Comparison of ENCODE assay signal across 8 cellular contexts in genomic region chr1:32351077-32351858, GRCh38. TPM values are rescaled to one million over a fixed set of nuclear protein-coding genes. Genes with fewer than 3 reads are reported as not detected.
DNase-seq lines count a peak whose midpoint lies in the region; ATAC-seq and TF ChIP-seq lines count a peak whose summit lies in the region.

No MANE protein-coding gene starts in this region.

- H3K9me3 ChIP-seq in BLaER1 = peaks cover 4% of the 10 kb centered on the region; the same call in 1 of the 2 replicates

- H3K27me3 ChIP-seq in BLaER1 = no peaks in the 10 kb centered on the region

- ATAC-seq in HG03442 (IDR thresholded peaks at IDR 0.05; ENCODE audit: unreplicated experiment) (peak; percentile 85), left lobe of liver (peak; percentile 92)

- H3K9ac ChIP-seq in BLaER1 = peak overlapping the region; percentile 92

- no peaks in the 10 kb centered on the region for H4K20me1 ChIP-seq in BLaER1

- H3K4me2 ChIP-seq in BLaER1 = peak overlapping the region; percentile 99

- peaks cover 74% of the 10 kb centered on the region for H3K4me1 ChIP-seq in BLaER1

- H3K27ac ChIP-seq in BLaER1 (peak overlapping the region; percentile 94), coronary artery (peak overlapping the region; percentile 94 to 97)

- peak; percentile 96 for DNase-seq in GM19238 (ENCODE audit: insufficient read length, low spot score)
- peak; percentile 73 for DNase-seq in NCI-H510A treated with DMSO at 0.1 percent for 48 hours (lab: John Stamatoyannopoulos, UW)
- peak; percentile 94 for DNase-seq in activated CD4-positive, alpha-beta T cell treated with anti-CD3 and anti-CD28 coated beads for 48 hours
- DNase-seq in coronary artery (ENCODE audit: low spot score) = peak; percentile 93
- peak; percentile 96 for DNase-seq in left lobe of liver (ENCODE audit: low spot score)
- peak; percentile 92 for DNase-seq in stimulated activated CD4-positive, alpha-beta T cell treated with anti-CD3 and anti-CD28 coated beads, Interleukin-2, amount 100 ng/mL, for 24 hours

- H3K36me3 ChIP-seq in BLaER1 = no peaks in the 10 kb centered on the region

- H3K4me3 ChIP-seq in BLaER1 (peak overlapping the region; percentile 88), coronary artery (peak overlapping the region; percentile 95)

- TF ChIP-seq CTCF in coronary artery (IDR thresholded peaks at IDR 0.05) = peak; percentile 54

RNA-seq across cellular contexts. Expression of gene FAM229A, which starts 11.0 kb away (rescaled TPM):
- 10.0 TPM for total RNA-seq in left lobe of liver

RNA-seq across cellular contexts. Expression of gene TSSK3, which starts 11.1 kb away (rescaled TPM):
- total RNA-seq in left lobe of liver = 1.6 TPM

RNA-seq across cellular contexts. Expression of gene MARCKSL1, which starts 15.2 kb away (rescaled TPM):
- 13.6 TPM for total RNA-seq in left lobe of liver

RNA-seq across cellular contexts. Expression of gene BSDC1, which starts 43.0 kb away (rescaled TPM):
- 58.6 TPM for total RNA-seq in left lobe of liver

RNA-seq across cellular contexts. Expression of gene HDAC1, which starts 59.4 kb away (rescaled TPM):
- 29.8 TPM for total RNA-seq in left lobe of liver

Comparison
In these comparisons a context has a peak if more than half of its experiments do, and no peak if none do; other contexts are left out.
1. Peak in every context shown above with its lines: DNase-seq, ATAC-seq, H3K4me3 ChIP-seq and H3K27ac ChIP-seq.